In the genomic region with DNA sequence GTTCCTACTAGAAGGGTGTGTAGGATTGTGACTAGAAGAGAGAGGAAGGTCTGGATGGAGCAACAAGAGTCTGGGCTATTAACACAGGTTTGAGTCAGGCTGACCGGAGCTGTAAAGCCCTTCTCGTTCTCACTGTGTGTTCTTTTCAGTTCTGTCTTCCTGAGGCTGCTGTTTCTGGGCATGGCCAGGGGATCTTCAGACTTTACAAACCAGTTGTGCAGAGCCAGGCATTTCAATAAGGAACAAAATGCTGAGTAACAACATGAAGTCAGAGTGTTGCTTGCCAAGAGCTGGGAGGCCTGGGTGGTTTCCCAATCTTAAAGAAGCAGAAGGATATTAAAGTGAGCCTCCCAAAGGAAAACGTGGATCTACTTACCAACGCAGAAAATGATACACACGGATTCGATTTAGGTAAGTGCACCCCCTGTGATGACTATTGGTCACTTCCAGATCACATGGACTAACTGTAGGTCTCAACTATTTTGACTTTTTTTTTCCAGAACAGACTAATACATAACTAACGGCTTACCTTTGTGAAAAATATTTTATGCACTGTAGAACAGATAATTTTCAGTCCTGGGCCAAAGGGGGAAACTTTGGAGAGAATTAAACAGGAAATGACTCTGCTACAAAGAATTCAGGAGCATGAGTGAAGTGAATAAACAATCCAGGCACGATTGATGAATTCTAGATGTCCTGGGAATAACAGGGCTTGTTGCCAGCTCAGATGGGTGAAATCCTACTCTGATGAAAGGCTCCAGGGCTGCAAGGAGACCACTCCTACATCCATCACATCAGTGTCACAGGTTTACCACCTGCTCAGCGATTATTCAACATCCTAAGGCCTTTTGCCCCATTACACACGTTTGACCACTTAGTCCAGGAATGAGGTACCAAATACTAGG, we compare ENCODE assay signal across 1 cellular context.
A peak's percentile ranks its signal among the peaks of the same experiment; 100 is the strongest.
TF ChIP-seq lines count a peak whose summit lies in the region.

No MANE protein-coding gene starts in this region.

TF ChIP-seq in K562, 482 proteins besides CTCF, POLR2A, EP300 and RAD21 (continued from another document):
- TF ChIP-seq AFF1 (IDR thresholded peaks at IDR 0.05; ENCODE audit: low read depth in 1 of 2, partially characterized antibody in 2 of 2) (peak in 1 of 2 experiments; percentile 28), ZNF263 (CRISPR knock-in tag; IDR thresholded peaks at IDR 0.05; ENCODE audit: borderline replicate concordance) (no peak), CXXC5 (CRISPR knock-in tag; IDR thresholded peaks at IDR 0.05) (0 out of 2 replicates have a peak, but pooled peaks have one; percentile 18), FOSL1 (tag; conservative IDR thresholded peaks at IDR 0.05) (0 out of 2 replicates have a peak, but pooled peaks have one; percentile 21), MXI1 (IDR thresholded peaks at IDR 0.05; ENCODE audit: low read depth, low read length) (no peak), MNT (conservative IDR thresholded peaks at IDR 0.05) (peak in 1 of 2 experiments; percentile 43; a peak in 2 of 4 replicates), NCOR1 (IDR thresholded peaks at IDR 0.05) (no peak), CTBP1 (IDR thresholded peaks at IDR 0.05; ENCODE audit: borderline replicate concordance) (no peak), RBM22 (IDR thresholded peaks at IDR 0.05; ENCODE audit: low read depth, low read length, poor library complexity, severe bottlenecking) (no peak), MAFF (IDR thresholded peaks at IDR 0.05; ENCODE audit: low read length) (peak; percentile 47; the same call in 1 of the 2 replicates), EP400 (IDR thresholded peaks at IDR 0.05) (0 out of 2 replicates have a peak, but pooled peaks have one; percentile 19), CBFB (CRISPR knock-in tag; IDR thresholded peaks at IDR 0.05) (no peak), BCL6 (CRISPR knock-in tag; IDR thresholded peaks at IDR 0.05) (no peak), EHMT2 (IDR thresholded peaks at IDR 0.05) (no peak), POLR2H (tag; IDR thresholded peaks at IDR 0.05; ENCODE audit: low read depth) (0 out of 2 replicates have a peak, but pooled peaks have one; percentile 14), KDM1A (IDR thresholded peaks at IDR 0.05) (peak in 1 of 2 experiments; percentile 6; a peak in 1 of 4 replicates), NRF1 (conservative IDR thresholded peaks at IDR 0.05 in 1 of 2, IDR thresholded peaks at IDR 0.05 in 1 of 2) (peak in 1 of 2 experiments; percentile 34; a peak in 1 of 4 replicates), C11orf30 (IDR thresholded peaks at IDR 0.05; ENCODE audit: low read depth) (peak; percentile 70)
